ENCODE assay signal across 24 cellular contexts in the genomic region with DNA sequence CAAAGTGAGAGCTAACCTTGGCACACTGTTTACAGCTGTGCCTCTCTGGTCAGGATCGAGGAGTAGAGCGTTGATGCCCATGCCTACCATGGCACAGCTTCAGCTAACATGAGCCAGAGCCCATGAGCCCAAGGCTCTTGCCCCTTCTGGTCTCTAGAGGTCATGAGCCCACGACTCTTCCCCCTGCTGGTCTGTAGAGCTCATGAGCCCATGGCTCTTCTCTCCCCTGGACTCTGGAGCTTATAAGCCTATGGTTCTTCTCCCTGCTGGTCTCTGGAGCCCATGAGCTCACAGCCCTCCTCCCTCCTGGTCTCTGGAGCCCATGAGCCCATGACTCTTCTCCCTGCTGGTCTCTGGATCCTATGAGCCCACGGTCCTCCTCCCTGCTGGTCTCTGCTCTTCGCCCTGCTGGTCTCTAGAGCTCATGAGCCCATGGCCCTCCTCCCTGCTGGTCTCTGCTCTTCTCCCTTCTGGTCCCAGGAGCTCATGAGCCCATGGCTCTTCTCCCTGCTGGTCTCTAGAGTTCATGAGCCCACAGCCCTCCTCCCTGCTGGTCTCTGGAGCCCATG.
"Had no signal": no experiment of that assay in that cellular context is flagged by ENCODE, and none has a peak within 500 bp of the region (broad histone marks: within the 10 kb centered on the region; RNA-seq: fewer than 3 reads in every experiment).

No MANE protein-coding gene starts in this region.

- H3K4me3 ChIP-seq: lung, psoas muscle, spleen, testis, tibial nerve, upper lobe of right lung, vagina had no signal

- H3K4me1 ChIP-seq: spleen, testis, upper lobe of right lung, vagina had no signal

- H3K36me3 ChIP-seq: neutrophil, spleen, tibial nerve, upper lobe of right lung, vagina had no signal

- ATAC-seq: foreskin keratinocyte; left cardiac atrium; left ventricle myocardium superior; psoas muscle; sciatic nerve; stimulated activated naive B cell treated with anti-CD40 and anti-IgM and Interleukin-4, amounts not matched to agents 10 μg/mL and 1 μg/mL and 100 μg/mL, for 72 hours; stimulated activated naive CD8-positive, alpha-beta T cell treated with anti-CD3 and anti-CD28 coated beads, Interleukin-15, amount 100 ng/mL, for 72 hours; upper lobe of right lung had no signal

- DNase-seq: dermis blood vessel endothelial cell; erythroblast; foreskin keratinocyte; immature natural killer cell; left cardiac atrium; left ventricle myocardium superior; mesenchymal stem cell; midbrain; psoas muscle; spleen; stimulated activated CD4-positive, alpha-beta T cell treated with anti-CD3 and anti-CD28 coated beads, Interleukin-15, amount 100 ng/mL, for 24 hours; stimulated activated CD4-positive, alpha-beta T cell treated with anti-CD3 and anti-CD28 coated beads, Interleukin-1b, Interleukin-23, amount 100 ng/mL, for 48 hours; stimulated activated CD4-positive, alpha-beta T cell treated with anti-CD3 and anti-CD28 coated beads, Interleukin-4, amount 100 ng/mL, for 4 hours; stimulated activated naive B cell treated with anti-CD40 and anti-IgM and Interleukin-4, amounts not matched to agents 10 μg/mL and 1 μg/mL and 100 μg/mL, for 72 hours; stimulated activated naive CD8-positive, alpha-beta T cell treated with anti-CD3 and anti-CD28 coated beads, Interleukin-15, amount 100 ng/mL, for 72 hours; upper lobe of right lung had no signal

- FAIRE-seq: endothelial cell of umbilical vein, keratinocyte had no signal

- H3K27ac ChIP-seq: foreskin keratinocyte, neutrophil, psoas muscle, spleen, testis, tibial nerve, upper lobe of right lung, vagina had no signal

- H3K9me3 ChIP-seq: neutrophil, psoas muscle, testis, upper lobe of right lung, vagina had no signal

- H3K27me3 ChIP-seq: testis, tibial nerve, upper lobe of right lung, vagina had no signal
